Comparison of ENCODE assay signal across 1 cellular context in the genomic region with DNA sequence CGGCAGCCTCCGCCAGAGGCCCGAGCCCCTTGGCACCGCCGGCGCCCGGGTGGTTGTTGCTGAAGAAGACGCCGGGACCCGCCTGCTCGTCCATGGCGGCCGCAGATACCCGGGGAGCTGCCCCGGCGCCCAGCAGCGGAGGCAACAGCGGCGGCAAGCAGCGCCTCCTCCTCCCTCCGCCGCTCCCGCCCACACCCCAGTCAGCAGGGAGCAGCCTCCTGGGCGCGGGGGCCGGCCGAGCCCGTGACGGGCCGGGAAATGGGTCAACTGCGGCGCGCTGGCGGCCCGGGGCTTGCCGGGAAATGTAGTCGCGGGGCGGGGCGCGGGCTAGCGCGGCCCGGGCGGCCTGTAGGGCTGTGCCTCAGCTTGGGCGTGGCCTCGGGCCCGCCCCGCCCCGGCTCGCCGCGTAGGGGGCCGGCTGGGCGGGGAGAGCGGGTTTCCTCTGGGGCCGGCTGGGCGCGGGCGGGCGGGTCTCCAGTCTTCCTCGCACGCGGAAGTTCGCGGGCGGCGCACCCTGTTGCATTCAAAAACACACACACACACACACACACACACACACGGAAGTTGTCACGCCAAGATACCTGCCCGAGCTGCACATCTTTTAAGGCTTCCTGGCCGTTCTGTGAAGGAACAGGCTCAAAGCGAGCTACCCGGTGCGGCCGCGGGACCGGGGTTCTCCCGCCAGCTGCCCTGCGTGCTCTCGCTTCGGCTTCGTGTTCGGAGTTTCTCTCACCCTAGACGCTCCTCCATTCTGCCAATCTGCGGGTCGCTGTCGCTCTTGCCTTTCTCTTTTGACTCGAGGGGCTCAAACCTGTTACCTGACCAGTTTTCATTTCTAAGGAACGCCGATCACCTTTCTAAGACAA.
TF ChIP-seq lines count a peak whose summit lies in the region.

A gene with protein sequence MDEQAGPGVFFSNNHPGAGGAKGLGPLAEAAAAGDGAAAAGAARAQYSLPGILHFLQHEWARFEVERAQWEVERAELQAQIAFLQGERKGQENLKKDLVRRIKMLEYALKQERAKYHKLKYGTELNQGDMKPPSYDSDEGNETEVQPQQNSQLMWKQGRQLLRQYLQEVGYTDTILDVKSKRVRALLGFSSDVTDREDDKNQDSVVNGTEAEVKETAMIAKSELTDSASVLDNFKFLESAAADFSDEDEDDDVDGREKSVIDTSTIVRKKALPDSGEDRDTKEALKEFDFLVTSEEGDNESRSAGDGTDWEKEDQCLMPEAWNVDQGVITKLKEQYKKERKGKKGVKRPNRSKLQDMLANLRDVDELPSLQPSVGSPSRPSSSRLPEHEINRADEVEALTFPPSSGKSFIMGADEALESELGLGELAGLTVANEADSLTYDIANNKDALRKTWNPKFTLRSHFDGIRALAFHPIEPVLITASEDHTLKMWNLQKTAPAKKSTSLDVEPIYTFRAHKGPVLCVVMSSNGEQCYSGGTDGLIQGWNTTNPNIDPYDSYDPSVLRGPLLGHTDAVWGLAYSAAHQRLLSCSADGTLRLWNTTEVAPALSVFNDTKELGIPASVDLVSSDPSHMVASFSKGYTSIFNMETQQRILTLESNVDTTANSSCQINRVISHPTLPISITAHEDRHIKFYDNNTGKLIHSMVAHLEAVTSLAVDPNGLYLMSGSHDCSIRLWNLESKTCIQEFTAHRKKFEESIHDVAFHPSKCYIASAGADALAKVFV (minus strand): TSS at position 167 of the 866 bp plus-strand sequence. CDS start 73 bp downstream, at position 94.

TF ChIP-seq in HEK293, 187 proteins besides CTCF, POLR2A, EP300 and RAD21 (continued from another document and continues in another):
- TF ChIP-seq ZNF324 (tag by site-specific recombination; IDR thresholded peaks at IDR 0.05): 0 out of 2 replicates have a peak, but pooled peaks have one; percentile 40
- TF ChIP-seq ZNF707 (tag by site-specific recombination; IDR thresholded peaks at IDR 0.05): no peak
- TF ChIP-seq, protein P1, sequence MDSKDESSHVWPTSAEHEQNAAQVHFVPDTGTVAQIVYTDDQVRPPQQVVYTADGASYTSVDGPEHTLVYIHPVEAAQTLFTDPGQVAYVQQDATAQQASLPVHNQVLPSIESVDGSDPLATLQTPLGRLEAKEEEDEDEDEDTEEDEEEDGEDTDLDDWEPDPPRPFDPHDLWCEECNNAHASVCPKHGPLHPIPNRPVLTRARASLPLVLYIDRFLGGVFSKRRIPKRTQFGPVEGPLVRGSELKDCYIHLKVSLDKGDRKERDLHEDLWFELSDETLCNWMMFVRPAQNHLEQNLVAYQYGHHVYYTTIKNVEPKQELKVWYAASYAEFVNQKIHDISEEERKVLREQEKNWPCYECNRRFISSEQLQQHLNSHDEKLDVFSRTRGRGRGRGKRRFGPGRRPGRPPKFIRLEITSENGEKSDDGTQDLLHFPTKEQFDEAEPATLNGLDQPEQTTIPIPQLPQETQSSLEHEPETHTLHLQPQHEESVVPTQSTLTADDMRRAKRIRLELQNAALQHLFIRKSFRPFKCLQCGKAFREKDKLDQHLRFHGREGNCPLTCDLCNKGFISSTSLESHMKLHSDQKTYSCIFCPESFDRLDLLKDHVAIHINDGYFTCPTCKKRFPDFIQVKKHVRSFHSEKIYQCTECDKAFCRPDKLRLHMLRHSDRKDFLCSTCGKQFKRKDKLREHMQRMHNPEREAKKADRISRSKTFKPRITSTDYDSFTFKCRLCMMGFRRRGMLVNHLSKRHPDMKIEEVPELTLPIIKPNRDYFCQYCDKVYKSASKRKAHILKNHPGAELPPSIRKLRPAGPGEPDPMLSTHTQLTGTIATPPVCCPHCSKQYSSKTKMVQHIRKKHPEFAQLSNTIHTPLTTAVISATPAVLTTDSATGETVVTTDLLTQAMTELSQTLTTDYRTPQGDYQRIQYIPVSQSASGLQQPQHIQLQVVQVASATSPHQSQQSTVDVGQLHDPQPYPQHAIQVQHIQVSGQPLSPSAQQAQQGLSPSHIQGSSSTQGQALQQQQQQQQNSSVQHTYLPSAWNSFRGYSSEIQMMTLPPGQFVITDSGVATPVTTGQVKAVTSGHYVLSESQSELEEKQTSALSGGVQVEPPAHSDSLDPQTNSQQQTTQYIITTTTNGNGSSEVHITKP (tag by site-specific recombination; IDR thresholded peaks at IDR 0.05): no peak
- no peak for TF ChIP-seq ZBTB7A (tag by site-specific recombination; IDR thresholded peaks at IDR 0.05; ENCODE audit: low read depth)
- TF ChIP-seq, protein P2, sequence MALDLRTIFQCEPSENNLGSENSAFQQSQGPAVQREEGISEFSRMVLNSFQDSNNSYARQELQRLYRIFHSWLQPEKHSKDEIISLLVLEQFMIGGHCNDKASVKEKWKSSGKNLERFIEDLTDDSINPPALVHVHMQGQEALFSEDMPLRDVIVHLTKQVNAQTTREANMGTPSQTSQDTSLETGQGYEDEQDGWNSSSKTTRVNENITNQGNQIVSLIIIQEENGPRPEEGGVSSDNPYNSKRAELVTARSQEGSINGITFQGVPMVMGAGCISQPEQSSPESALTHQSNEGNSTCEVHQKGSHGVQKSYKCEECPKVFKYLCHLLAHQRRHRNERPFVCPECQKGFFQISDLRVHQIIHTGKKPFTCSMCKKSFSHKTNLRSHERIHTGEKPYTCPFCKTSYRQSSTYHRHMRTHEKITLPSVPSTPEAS (tag by site-specific recombination; IDR thresholded peaks at IDR 0.05): peak; percentile 93
- no peak for TF ChIP-seq ZNF16 (tag by site-specific recombination; IDR thresholded peaks at IDR 0.05; ENCODE audit: low read depth)
- TF ChIP-seq SCRT2 (tag by site-specific recombination; IDR thresholded peaks at IDR 0.05): peak; percentile 99
- peak; percentile 87; the same call in 1 of the 2 replicates for TF ChIP-seq ZFP37 (tag by site-specific recombination; IDR thresholded peaks at IDR 0.05)
- peak; percentile 68 for TF ChIP-seq ZBTB8A (tag by site-specific recombination; IDR thresholded peaks at IDR 0.05)
- TF ChIP-seq IKZF3 (tag by site-specific recombination; IDR thresholded peaks at IDR 0.05): no peak
- peak; percentile 42; the same call in 1 of the 2 replicates for TF ChIP-seq KLF7 (tag by site-specific recombination; IDR thresholded peaks at IDR 0.05; ENCODE audit: borderline replicate concordance)
- TF ChIP-seq, protein P3, sequence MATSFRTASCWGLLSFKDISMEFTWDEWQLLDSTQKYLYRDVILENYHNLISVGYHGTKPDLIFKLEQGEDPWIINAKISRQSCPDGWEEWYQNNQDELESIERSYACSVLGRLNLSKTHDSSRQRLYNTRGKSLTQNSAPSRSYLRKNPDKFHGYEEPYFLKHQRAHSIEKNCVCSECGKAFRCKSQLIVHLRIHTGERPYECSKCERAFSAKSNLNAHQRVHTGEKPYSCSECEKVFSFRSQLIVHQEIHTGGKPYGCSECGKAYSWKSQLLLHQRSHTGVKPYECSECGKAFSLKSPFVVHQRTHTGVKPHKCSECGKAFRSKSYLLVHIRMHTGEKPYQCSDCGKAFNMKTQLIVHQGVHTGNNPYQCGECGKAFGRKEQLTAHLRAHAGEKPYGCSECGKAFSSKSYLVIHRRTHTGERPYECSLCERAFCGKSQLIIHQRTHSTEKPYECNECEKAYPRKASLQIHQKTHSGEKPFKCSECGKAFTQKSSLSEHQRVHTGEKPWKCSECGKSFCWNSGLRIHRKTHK (tag by site-specific recombination; IDR thresholded peaks at IDR 0.05): no peak
- no peak for TF ChIP-seq ZNF792 (tag by site-specific recombination; IDR thresholded peaks at IDR 0.05)
- TF ChIP-seq, protein P4, sequence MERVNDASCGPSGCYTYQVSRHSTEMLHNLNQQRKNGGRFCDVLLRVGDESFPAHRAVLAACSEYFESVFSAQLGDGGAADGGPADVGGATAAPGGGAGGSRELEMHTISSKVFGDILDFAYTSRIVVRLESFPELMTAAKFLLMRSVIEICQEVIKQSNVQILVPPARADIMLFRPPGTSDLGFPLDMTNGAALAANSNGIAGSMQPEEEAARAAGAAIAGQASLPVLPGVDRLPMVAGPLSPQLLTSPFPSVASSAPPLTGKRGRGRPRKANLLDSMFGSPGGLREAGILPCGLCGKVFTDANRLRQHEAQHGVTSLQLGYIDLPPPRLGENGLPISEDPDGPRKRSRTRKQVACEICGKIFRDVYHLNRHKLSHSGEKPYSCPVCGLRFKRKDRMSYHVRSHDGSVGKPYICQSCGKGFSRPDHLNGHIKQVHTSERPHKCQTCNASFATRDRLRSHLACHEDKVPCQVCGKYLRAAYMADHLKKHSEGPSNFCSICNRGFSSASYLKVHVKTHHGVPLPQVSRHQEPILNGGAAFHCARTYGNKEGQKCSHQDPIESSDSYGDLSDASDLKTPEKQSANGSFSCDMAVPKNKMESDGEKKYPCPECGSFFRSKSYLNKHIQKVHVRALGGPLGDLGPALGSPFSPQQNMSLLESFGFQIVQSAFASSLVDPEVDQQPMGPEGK (tag by site-specific recombination; IDR thresholded peaks at IDR 0.05): peak; percentile 52
- no peak for TF ChIP-seq ZFP41 (tag by site-specific recombination; IDR thresholded peaks at IDR 0.05; ENCODE audit: borderline replicate concordance)
- no peak for TF ChIP-seq ZNF311 (tag by site-specific recombination; IDR thresholded peaks at IDR 0.05; ENCODE audit: borderline replicate concordance)
- TF ChIP-seq FEZF1 (tag by site-specific recombination; IDR thresholded peaks at IDR 0.05): no peak
- no peak for TF ChIP-seq ZNF138 (tag by site-specific recombination; IDR thresholded peaks at IDR 0.05; ENCODE audit: borderline replicate concordance)
- TF ChIP-seq ZNF623 (tag by site-specific recombination; IDR thresholded peaks at IDR 0.05): no peak
- peak; percentile 74 for TF ChIP-seq ZBTB20 (tag by site-specific recombination; IDR thresholded peaks at IDR 0.05)
- TF ChIP-seq ZNF510 (tag by site-specific recombination; IDR thresholded peaks at IDR 0.05; ENCODE audit: insufficient replicate concordance): no peak
- TF ChIP-seq ZNF626 (tag by site-specific recombination; IDR thresholded peaks at IDR 0.05): no peak
- no peak for TF ChIP-seq SETDB1 (IDR thresholded peaks at IDR 0.05; ENCODE audit: insufficient read length, low read length)
- TF ChIP-seq, protein P5, sequence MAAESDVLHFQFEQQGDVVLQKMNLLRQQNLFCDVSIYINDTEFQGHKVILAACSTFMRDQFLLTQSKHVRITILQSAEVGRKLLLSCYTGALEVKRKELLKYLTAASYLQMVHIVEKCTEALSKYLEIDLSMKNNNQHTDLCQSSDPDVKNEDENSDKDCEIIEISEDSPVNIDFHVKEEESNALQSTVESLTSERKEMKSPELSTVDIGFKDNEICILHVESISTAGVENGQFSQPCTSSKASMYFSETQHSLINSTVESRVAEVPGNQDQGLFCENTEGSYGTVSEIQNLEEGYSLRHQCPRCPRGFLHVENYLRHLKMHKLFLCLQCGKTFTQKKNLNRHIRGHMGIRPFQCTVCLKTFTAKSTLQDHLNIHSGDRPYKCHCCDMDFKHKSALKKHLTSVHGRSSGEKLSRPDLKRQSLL (tag by site-specific recombination; IDR thresholded peaks at IDR 0.05): no peak
- TF ChIP-seq, protein P6, sequence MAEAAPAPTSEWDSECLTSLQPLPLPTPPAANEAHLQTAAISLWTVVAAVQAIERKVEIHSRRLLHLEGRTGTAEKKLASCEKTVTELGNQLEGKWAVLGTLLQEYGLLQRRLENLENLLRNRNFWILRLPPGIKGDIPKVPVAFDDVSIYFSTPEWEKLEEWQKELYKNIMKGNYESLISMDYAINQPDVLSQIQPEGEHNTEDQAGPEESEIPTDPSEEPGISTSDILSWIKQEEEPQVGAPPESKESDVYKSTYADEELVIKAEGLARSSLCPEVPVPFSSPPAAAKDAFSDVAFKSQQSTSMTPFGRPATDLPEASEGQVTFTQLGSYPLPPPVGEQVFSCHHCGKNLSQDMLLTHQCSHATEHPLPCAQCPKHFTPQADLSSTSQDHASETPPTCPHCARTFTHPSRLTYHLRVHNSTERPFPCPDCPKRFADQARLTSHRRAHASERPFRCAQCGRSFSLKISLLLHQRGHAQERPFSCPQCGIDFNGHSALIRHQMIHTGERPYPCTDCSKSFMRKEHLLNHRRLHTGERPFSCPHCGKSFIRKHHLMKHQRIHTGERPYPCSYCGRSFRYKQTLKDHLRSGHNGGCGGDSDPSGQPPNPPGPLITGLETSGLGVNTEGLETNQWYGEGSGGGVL (tag by site-specific recombination; IDR thresholded peaks at IDR 0.05): peak; percentile 51
- no peak for TF ChIP-seq ZNF837 (tag by site-specific recombination; IDR thresholded peaks at IDR 0.05)
- peak; percentile 72; the same call in 1 of the 2 replicates for TF ChIP-seq ZNF76 (tag by site-specific recombination; IDR thresholded peaks at IDR 0.05; ENCODE audit: borderline replicate concordance, low read depth)
- TF ChIP-seq KLF9 (tag by site-specific recombination; IDR thresholded peaks at IDR 0.05; ENCODE audit: low read depth): peak; percentile 54
- no peak for TF ChIP-seq ZNF610 (tag by site-specific recombination; IDR thresholded peaks at IDR 0.05; ENCODE audit: borderline replicate concordance)
- no peak for TF ChIP-seq ZNF174 (tag by site-specific recombination; IDR thresholded peaks at IDR 0.05)
- TF ChIP-seq ZNF530 (tag by site-specific recombination; IDR thresholded peaks at IDR 0.05; ENCODE audit: low read depth): no peak
- TF ChIP-seq, protein P7, sequence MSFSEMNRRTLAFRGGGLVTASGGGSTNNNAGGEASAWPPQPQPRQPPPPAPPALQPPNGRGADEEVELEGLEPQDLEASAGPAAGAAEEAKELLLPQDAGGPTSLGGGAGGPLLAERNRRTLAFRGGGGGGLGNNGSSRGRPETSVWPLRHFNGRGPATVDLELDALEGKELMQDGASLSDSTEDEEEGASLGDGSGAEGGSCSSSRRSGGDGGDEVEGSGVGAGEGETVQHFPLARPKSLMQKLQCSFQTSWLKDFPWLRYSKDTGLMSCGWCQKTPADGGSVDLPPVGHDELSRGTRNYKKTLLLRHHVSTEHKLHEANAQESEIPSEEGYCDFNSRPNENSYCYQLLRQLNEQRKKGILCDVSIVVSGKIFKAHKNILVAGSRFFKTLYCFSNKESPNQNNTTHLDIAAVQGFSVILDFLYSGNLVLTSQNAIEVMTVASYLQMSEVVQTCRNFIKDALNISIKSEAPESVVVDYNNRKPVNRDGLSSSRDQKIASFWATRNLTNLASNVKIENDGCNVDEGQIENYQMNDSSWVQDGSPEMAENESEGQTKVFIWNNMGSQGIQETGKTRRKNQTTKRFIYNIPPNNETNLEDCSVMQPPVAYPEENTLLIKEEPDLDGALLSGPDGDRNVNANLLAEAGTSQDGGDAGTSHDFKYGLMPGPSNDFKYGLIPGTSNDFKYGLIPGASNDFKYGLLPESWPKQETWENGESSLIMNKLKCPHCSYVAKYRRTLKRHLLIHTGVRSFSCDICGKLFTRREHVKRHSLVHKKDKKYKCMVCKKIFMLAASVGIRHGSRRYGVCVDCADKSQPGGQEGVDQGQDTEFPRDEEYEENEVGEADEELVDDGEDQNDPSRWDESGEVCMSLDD (tag by site-specific recombination; IDR thresholded peaks at IDR 0.05): no peak
- TF ChIP-seq ZNF624 (tag by site-specific recombination; IDR thresholded peaks at IDR 0.05): no peak
- peak; percentile 52 for TF ChIP-seq ZNF394 (tag by site-specific recombination; IDR thresholded peaks at IDR 0.05; ENCODE audit: borderline replicate concordance)
- TF ChIP-seq MEIS1 (CRISPR knock-in tag; IDR thresholded peaks at IDR 0.05; ENCODE audit: borderline replicate concordance): no peak
- no peak for TF ChIP-seq ZNF121 (tag by site-specific recombination; IDR thresholded peaks at IDR 0.05)
- no peak for TF ChIP-seq ZNF157 (tag by site-specific recombination; IDR thresholded peaks at IDR 0.05)
- TF ChIP-seq ZFP69B (tag by site-specific recombination; IDR thresholded peaks at IDR 0.05): peak; percentile 33; the same call in 1 of the 2 replicates
